ENCODE assay signal across 8 cellular contexts in the genomic region with DNA sequence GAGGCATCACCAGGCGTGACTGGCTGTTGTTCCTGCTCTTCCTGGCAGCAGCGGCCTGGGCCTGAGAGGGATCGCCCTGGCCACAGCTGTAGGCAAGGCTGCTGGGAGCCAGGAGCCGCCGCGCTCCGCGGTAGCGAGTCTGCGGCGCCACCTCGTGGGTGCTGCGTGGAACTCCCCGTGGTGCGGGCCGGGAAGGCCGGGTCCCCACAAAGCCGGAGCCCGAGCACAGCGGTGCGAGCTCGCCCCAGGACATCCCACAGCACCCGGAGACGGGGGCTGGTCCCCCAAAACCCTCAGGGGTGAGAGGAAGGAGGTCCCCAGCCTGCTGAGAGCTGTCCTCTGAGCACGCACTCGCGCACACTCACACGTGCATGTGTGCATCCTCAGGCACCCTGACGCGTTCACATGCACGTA.
DNase-seq lines count a peak whose midpoint lies in the region; ATAC-seq and TF ChIP-seq lines count a peak whose summit lies in the region.
"Not testable (repeated sequence)": the region's sequence is repeated elsewhere in the genome, so short reads cannot be mapped to it uniquely, and the experiment has no call there.

No MANE protein-coding gene starts in this region.

- not testable (repeated sequence) for H3K79me2 ChIP-seq in OCI-LY7 (ENCODE audit: insufficient read depth, low read depth, low read length)

- not testable (repeated sequence) for H3K27ac ChIP-seq in OCI-LY7 (ENCODE audit: low read depth, low read length, poor library complexity, severe bottlenecking); body of pancreas; gastroesophageal sphincter; spleen; upper lobe of right lung

- H3K36me3 Mint-ChIP-seq in activated CD4-positive, alpha-beta memory T cell treated with anti-CD3 and anti-CD28 coated beads for 36 hours; mesothelial cell of epicardium: not testable (repeated sequence)

- H4K20me1 ChIP-seq in OCI-LY7 (ENCODE audit: insufficient read depth, low read length), result not testable (repeated sequence)

- not testable (repeated sequence) for TF ChIP-seq POLR2A in body of pancreas (IDR thresholded peaks at IDR 0.05); gastroesophageal sphincter (IDR thresholded peaks at IDR 0.05); spleen (IDR thresholded peaks at IDR 0.05)

- H3K36me3 ChIP-seq in GM06990 (ENCODE audit: control insufficient read depth, insufficient read depth, low read length); OCI-LY7 (ENCODE audit: insufficient read depth, low read length); body of pancreas (replicated peaks in 1 of 2; ENCODE audit: insufficient read depth in 1 of 2, low read depth in 2 of 2); gastroesophageal sphincter; spleen; upper lobe of right lung: not testable (repeated sequence)

- intact Hi-C loops in OCI-LY7 (cut with micrococcal nuclease; ENCODE audit: unreplicated experiment); activated CD4-positive, alpha-beta memory T cell treated with anti-CD3 and anti-CD28 coated beads for 36 hours (cut with micrococcal nuclease); body of pancreas (cut with DNase I); spleen (cut with DNase I; ENCODE audit: low total_unique reads); upper lobe of right lung (cut with DNase I): not testable (repeated sequence)

- TF ChIP-seq EP300 in gastroesophageal sphincter (IDR thresholded peaks at IDR 0.05), result not testable (repeated sequence)

- CTCF ChIA-PET in OCI-LY7 (lab: Charles Lee; ENCODE audit: unreplicated experiment); activated CD4-positive, alpha-beta memory T cell treated with anti-CD3 and anti-CD28 coated beads for 36 hours (lab: Charles Lee): not testable (repeated sequence)

- H3K9me3 ChIP-seq in OCI-LY7 (ENCODE audit: low read length); body of pancreas; gastroesophageal sphincter; spleen; upper lobe of right lung: not testable (repeated sequence)

- WGBS in body of pancreas, 2 donors, result 19 to 33% methylated on average over 11 to 31 of the region's 31 CpGs
- WGBS in gastroesophageal sphincter (ENCODE audit: low coverage in 1 of 2), 2 donors, result 0 to 67% methylated on average over 1 to 5 of the region's 31 CpGs
- WGBS in spleen, 5 donors, result 21 to 39% (median 27%) methylated on average over 20 to 31 of the region's 31 CpGs

- H3K27me3 ChIP-seq in GM06990 (replicated peaks; ENCODE audit: control insufficient read depth, insufficient read depth, low read length); body of pancreas; gastroesophageal sphincter; spleen (replicated peaks in 1 of 7); upper lobe of right lung: not testable (repeated sequence)

- POLR2A ChIA-PET in OCI-LY7 (lab: Charles Lee), result interaction anchor here (0.7 kb wide), 1 partner anchor 1308 kb away, joined by 3 read pairs; no protein-coding TSS in a partner anchor
- POLR2A ChIA-PET in activated CD4-positive, alpha-beta memory T cell treated with anti-CD3 and anti-CD28 coated beads for 36 hours (lab: Charles Lee), result not testable (repeated sequence)

- not testable (repeated sequence) for H2AFZ ChIP-seq in OCI-LY7 (ENCODE audit: low read length)

- not testable (repeated sequence) for H3K9me3 Mint-ChIP-seq in activated CD4-positive, alpha-beta memory T cell treated with anti-CD3 and anti-CD28 coated beads for 36 hours; mesothelial cell of epicardium

- DNase-seq in GM06990 (ENCODE audit: extremely low read depth, insufficient read length), result not testable (repeated sequence)
- peak; percentile 53 for DNase-seq in OCI-LY7 (ENCODE audit: low spot score)
- DNase-seq in activated CD4-positive, alpha-beta memory T cell treated with anti-CD3 and anti-CD28 coated beads for 36 hours, result peak; percentile 75
- peak; percentile 76 to 83 (median 80) for DNase-seq in body of pancreas
- DNase-seq in mesothelial cell of epicardium (ENCODE audit: low spot score in 2 of 2, unreplicated experiment in 2 of 2), result peak in 1 of 2 experiments; percentile 76
- peak; percentile 90 for DNase-seq in spleen
- peak; percentile 85 for DNase-seq in upper lobe of right lung

- H3K9me2 ChIP-seq in OCI-LY7 (ENCODE audit: insufficient read depth, low read length), result not testable (repeated sequence)

- ATAC-seq in body of pancreas, gastroesophageal sphincter: not testable (repeated sequence)
- peak; percentile 60 for ATAC-seq in upper lobe of right lung

- H3K4me1 Mint-ChIP-seq in activated CD4-positive, alpha-beta memory T cell treated with anti-CD3 and anti-CD28 coated beads for 36 hours (ENCODE audit: low read depth); mesothelial cell of epicardium: not testable (repeated sequence)

- BruUV-seq in OCI-LY7 (replicated peaks; lab: Mats Ljungman, UMichigan), result not testable (repeated sequence)

- H3K4me2 ChIP-seq in OCI-LY7 (ENCODE audit: low read length), result not testable (repeated sequence)

- H3K4me3 ChIP-seq in GM06990 (replicated peaks; ENCODE audit: low read depth, low read length); OCI-LY7 (ENCODE audit: low read depth, low read length, poor library complexity, severe bottlenecking); body of pancreas; gastroesophageal sphincter; spleen; upper lobe of right lung: not testable (repeated sequence)

- H3K27ac Mint-ChIP-seq in activated CD4-positive, alpha-beta memory T cell treated with anti-CD3 and anti-CD28 coated beads for 36 hours; mesothelial cell of epicardium: not testable (repeated sequence)

- H3K4me1 ChIP-seq in OCI-LY7 (ENCODE audit: insufficient read depth, low read length, poor library complexity, severe bottlenecking); body of pancreas; gastroesophageal sphincter; spleen; upper lobe of right lung: not testable (repeated sequence)

- peak; percentile 36 for TF ChIP-seq CTCF in GM06990 (IDR thresholded peaks at IDR 0.05; ENCODE audit: insufficient read depth, low read length, poor library complexity, severe bottlenecking)
- peak; percentile 56 for TF ChIP-seq CTCF in OCI-LY7 (conservative IDR thresholded peaks at IDR 0.05; ENCODE audit: low read length)
- TF ChIP-seq CTCF in body of pancreas (IDR thresholded peaks at IDR 0.05), result peak; percentile 28 to 71 (median 60)
- peak; percentile 33 to 82 (median 44) for TF ChIP-seq CTCF in gastroesophageal sphincter (IDR thresholded peaks at IDR 0.05)
- TF ChIP-seq CTCF in mesothelial cell of epicardium (IDR thresholded peaks at IDR 0.05; ENCODE audit: unreplicated experiment), result peak; percentile 67
- TF ChIP-seq CTCF in spleen (IDR thresholded peaks at IDR 0.05 in 8 of 11, conservative IDR thresholded peaks at IDR 0.05 in 3 of 11), result peak in 10 of 11 experiments; percentile 34 to 79 (median 66)
- peak; percentile 70 for TF ChIP-seq CTCF in upper lobe of right lung (IDR thresholded peaks at IDR 0.05)

- not testable (repeated sequence) for H3K4me3 Mint-ChIP-seq in activated CD4-positive, alpha-beta memory T cell treated with anti-CD3 and anti-CD28 coated beads for 36 hours; mesothelial cell of epicardium

- H3K27me3 Mint-ChIP-seq in activated CD4-positive, alpha-beta memory T cell treated with anti-CD3 and anti-CD28 coated beads for 36 hours; mesothelial cell of epicardium (ENCODE audit: low read depth): not testable (repeated sequence)
